ENCODE assay signal across 9 cellular contexts in genomic region chr7:122885583-122886356, GRCh38. TPM values are rescaled to one million over a fixed set of nuclear protein-coding genes. Genes with fewer than 3 reads are reported as not detected.
A peak's percentile ranks its signal among the peaks of the same experiment; 100 is the strongest.
DNase-seq lines count a peak whose midpoint lies in the region; ATAC-seq and TF ChIP-seq lines count a peak whose summit lies in the region.
"Had no signal": no experiment of that assay in that cellular context is flagged by ENCODE, and none has a peak within 500 bp of the region (broad histone marks: within the 10 kb centered on the region; RNA-seq: fewer than 3 reads in every experiment).

No MANE protein-coding gene starts in this region.

- H3K9me3 ChIP-seq in HUES48 (ENCODE audit: control insufficient read depth, insufficient read depth, low read length): no peaks in the 10 kb centered on the region
- no peaks in the 10 kb centered on the region for H3K9me3 ChIP-seq in ovary

- H3K4me3 ChIP-seq in HUES48 (ENCODE audit: low read depth, low read length): peak overlapping the region; percentile 74
- H3K4me3 ChIP-seq in ovary: peak overlapping the region; percentile 58
- H3K4me3 ChIP-seq: BLaER1 treated with 17β-estradiol and CSF1 and Interleukin-3, amounts not matched to agents 10 nM and 100 nM had no signal

- no peaks in the 10 kb centered on the region for H3K36me3 Mint-ChIP-seq in activated T-helper 17 cell treated with anti-CD3 and anti-CD28 coated beads, Interleukin-2, amount 50 U/mL, for 72 hours (ENCODE audit: low read depth)

- intact Hi-C loops in head of caudate nucleus (cut with DNase I): no loop called here
- intact Hi-C loops in ovary (cut with DNase I): no loop called here

- H3K27ac ChIP-seq in HUES48 (ENCODE audit: low read depth, low read length): no peak overlapping the region
- H3K27ac ChIP-seq in ovary: peak overlapping the region; percentile 93 to 96
- H3K27ac ChIP-seq: BLaER1 treated with 17β-estradiol and CSF1 and Interleukin-3, amounts not matched to agents 10 nM and 100 nM had no signal

- no peak for TF ChIP-seq POLR2A in ovary (IDR thresholded peaks at IDR 0.05)

- H3K36me3 ChIP-seq in HUES48 (ENCODE audit: control insufficient read depth, insufficient read depth, low read length) (no peaks in the 10 kb centered on the region), ovary (no peaks in the 10 kb centered on the region)
- H3K36me3 ChIP-seq: BLaER1 treated with 17β-estradiol and CSF1 and Interleukin-3, amounts not matched to agents 10 nM and 100 nM had no signal

- no peak overlapping the region for H3K27ac Mint-ChIP-seq in activated T-helper 17 cell treated with anti-CD3 and anti-CD28 coated beads, Interleukin-2, amount 50 U/mL, for 72 hours

- DNase-seq in NCI-H1417 (lab: John Stamatoyannopoulos, UW) (peak; percentile 69 to 95 (median 83)), NCI-H1417 treated with DMSO at 0.1 percent for 48 hours (lab: John Stamatoyannopoulos, UW) (no peak), head of caudate nucleus (peak in 32 of 42 donors; percentile 4 to 51 (median 21)), ovary (peak; percentile 22 to 55 (median 48))
- no peak for DNase-seq in NK-92 treated with Interleukin-12 subunit alpha and Interleukin-12 subunit beta, amount 100 ng/mL, for 24 hours (lab: John Stamatoyannopoulos, UW)

- H3K27me3 Mint-ChIP-seq in activated T-helper 17 cell treated with anti-CD3 and anti-CD28 coated beads, Interleukin-2, amount 50 U/mL, for 72 hours: peaks cover 37% of the 10 kb centered on the region

- peak; percentile 22 for ATAC-seq in GM21576 (IDR thresholded peaks at IDR 0.05; ENCODE audit: unreplicated experiment)
- no peak for ATAC-seq in activated T-helper 17 cell treated with anti-CD3 and anti-CD28 coated beads, Interleukin-2, amount 50 U/mL, for 72 hours (replicated peaks)

- H3K4me1 ChIP-seq in HUES48 (ENCODE audit: control insufficient read depth, insufficient read depth, low read length) (peaks cover 23% of the 10 kb centered on the region), ovary (ENCODE audit: insufficient read depth) (peaks cover 1% of the 10 kb centered on the region)
- H3K4me1 ChIP-seq: BLaER1 treated with 17β-estradiol and CSF1 and Interleukin-3, amounts not matched to agents 10 nM and 100 nM had no signal

- H3K27me3 ChIP-seq in HUES48 (ENCODE audit: control insufficient read depth, insufficient read depth, low read length): peaks cover 40% of the 10 kb centered on the region
- no peaks in the 10 kb centered on the region for H3K27me3 ChIP-seq in ovary
- H3K27me3 ChIP-seq: BLaER1 treated with 17β-estradiol and CSF1 and Interleukin-3, amounts not matched to agents 10 nM and 100 nM had no signal

- no peaks in the 10 kb centered on the region for H3K9me3 Mint-ChIP-seq in activated T-helper 17 cell treated with anti-CD3 and anti-CD28 coated beads, Interleukin-2, amount 50 U/mL, for 72 hours

- H3K4me1 Mint-ChIP-seq in activated T-helper 17 cell treated with anti-CD3 and anti-CD28 coated beads, Interleukin-2, amount 50 U/mL, for 72 hours: peaks cover 4% of the 10 kb centered on the region

- H3K4me3 Mint-ChIP-seq in activated T-helper 17 cell treated with anti-CD3 and anti-CD28 coated beads, Interleukin-2, amount 50 U/mL, for 72 hours: peak overlapping the region; percentile 18

- WGBS in ovary, 3 donors: 0% methylated on average over 62 to 70 of the region's 70 CpGs

- no peak for TF ChIP-seq EP300 in ovary (IDR thresholded peaks at IDR 0.05)

- no peak for TF ChIP-seq CTCF in ovary (IDR thresholded peaks at IDR 0.05)

- peak overlapping the region; percentile 62 for H3K9ac ChIP-seq in HUES48 (ENCODE audit: low read depth, low read length)
- H3K9ac ChIP-seq: BLaER1 treated with 17β-estradiol and CSF1 and Interleukin-3, amounts not matched to agents 10 nM and 100 nM had no signal

RNA-seq across cellular contexts. Expression of gene CADPS2, which starts 0.5 kb away (rescaled TPM):
- not detected for total RNA-seq in activated T-helper 17 cell treated with anti-CD3 and anti-CD28 coated beads, Interleukin-2, amount 50 U/mL, for 72 hours
- total RNA-seq in ovary: 10 to 100 TPM; 11.3 to 26.3 (median 16.6) TPM
- polyA plus RNA-seq in ovary: 10 to 100 TPM; 10.1 to 26.7 TPM

Comparison
In these comparisons a context has a peak if more than half of its experiments do, and no peak if none do; other contexts are left out.
1. DNase-seq: peak in NCI-H1417 (3 of 3), head of caudate nucleus (32 of 42) and ovary (5 of 5); none in NCI-H1417 treated with DMSO at 0.1 percent for 48 hours (single experiment) and NK-92 treated with Interleukin-12 subunit alpha and Interleukin-12 subunit beta, amount 100 ng/mL, for 24 hours (single experiment).
2. RNA of gene CADPS2, which starts 0.5 kb away (total RNA-seq): 11.3 to 26.3 TPM in ovary; not detected in activated T-helper 17 cell treated with anti-CD3 and anti-CD28 coated beads, Interleukin-2, amount 50 U/mL, for 72 hours; every median in the first group is over 10 times any median in the second.